25 cellular contexts compared by ENCODE assay signal in genomic region chr4:111666826-111667360, GRCh38.
"Had no signal": no experiment of that assay in that cellular context is flagged by ENCODE, and none has a peak within 500 bp of the region (broad histone marks: within the 10 kb centered on the region; RNA-seq: fewer than 3 reads in every experiment).

No MANE protein-coding gene starts in this region.

- ATAC-seq: natural killer cell; psoas muscle; right lobe of liver; stimulated activated naive B cell treated with anti-CD40 and anti-IgM and Interleukin-4, amounts not matched to agents 10 μg/mL and 1 μg/mL and 100 μg/mL, for 72 hours; stimulated activated naive CD8-positive, alpha-beta T cell treated with anti-CD3 and anti-CD28 coated beads, Interleukin-15, Interleukin-2, amounts not matched to agents 100 U/mL and 50 U/mL, for 24 hours had no signal

- H3K4me3 ChIP-seq: left ventricle myocardium inferior, lung, neural progenitor cell, psoas muscle, right atrium auricular region, right lobe of liver, skin epidermis, stomach, testis, thyroid gland, transverse colon, upper lobe of left lung, vagina had no signal

- DNase-seq: islet precursor cell; left ventricle myocardium inferior; mesendoderm; naive B cell; natural killer cell; nephron progenitor cell; occipital lobe; psoas muscle; right lobe of liver; stimulated activated CD4-positive, alpha-beta T cell treated with anti-CD3 and anti-CD28 coated beads, Interleukin-12 subunit alpha, Interleukin-12 subunit beta, amount 100 ng/mL, for 4 hours; stimulated activated CD4-positive, alpha-beta T cell treated with anti-CD3 and anti-CD28 coated beads, Interleukin-15, amount 100 ng/mL, for 24 hours; stimulated activated CD4-positive, alpha-beta T cell treated with anti-CD3 and anti-CD28 coated beads, Interleukin-2, amount 100 ng/mL, for 24 hours; stimulated activated CD4-positive, alpha-beta T cell treated with anti-CD3 and anti-CD28 coated beads, Interleukin-4, amount 100 ng/mL, for 1 hour; stimulated activated naive B cell treated with anti-CD40 and anti-IgM and Interleukin-4, amounts not matched to agents 10 μg/mL and 1 μg/mL and 100 μg/mL, for 72 hours; stimulated activated naive CD8-positive, alpha-beta T cell treated with anti-CD3 and anti-CD28 coated beads, Interleukin-15, Interleukin-2, amounts not matched to agents 100 U/mL and 50 U/mL, for 24 hours; stomach; testis; thyroid gland; transverse colon; upper lobe of left lung had no signal
